ENCODE assay signal across 17 cellular contexts in genomic region chr10:78604286-78604685, GRCh38.
DNase-seq lines count a peak whose midpoint lies in the region; ATAC-seq and TF ChIP-seq lines count a peak whose summit lies in the region.
"Had no signal": no experiment of that assay in that cellular context is flagged by ENCODE, and none has a peak within 500 bp of the region (broad histone marks: within the 10 kb centered on the region; RNA-seq: fewer than 3 reads in every experiment).

No MANE protein-coding gene starts in this region.

- no peak overlapping the region for H3K4me3 ChIP-seq in right atrium auricular region
- no peak overlapping the region for H3K4me3 ChIP-seq in heart right ventricle
- H3K4me3 ChIP-seq in endodermal cell (ENCODE audit: low read length), result no peak overlapping the region
- H3K4me3 ChIP-seq in naive thymus-derived CD4-positive, alpha-beta T cell (ENCODE audit: low read length), result no peak overlapping the region
- H3K4me3 ChIP-seq: A549 had no signal

- intact Hi-C loops in heart right ventricle (cut with DNase I), result no loop called here
- intact Hi-C loops in naive thymus-derived CD4-positive, alpha-beta T cell (cut with micrococcal nuclease), result no loop called here

- WGBS in heart right ventricle, 2 donors, result 87 to 90% methylated on average over 9 of the region's 9 CpGs
- WGBS in endodermal cell (ENCODE audit: insufficient coverage in 1 of 2, insufficient read length in 1 of 2), 2 experiments, result 93% methylated on average over 9 of the region's 9 CpGs

- POLR2A ChIA-PET in naive thymus-derived CD4-positive, alpha-beta T cell (lab: Charles Lee), result no interaction called here

- H3K36me3 ChIP-seq in right atrium auricular region (no peaks in the 10 kb centered on the region), heart right ventricle (no peaks in the 10 kb centered on the region), endodermal cell (ENCODE audit: control insufficient read depth, insufficient read depth, low read length) (no peaks in the 10 kb centered on the region)
- no peaks in the 10 kb centered on the region for H3K36me3 ChIP-seq in naive thymus-derived CD4-positive, alpha-beta T cell (ENCODE audit: control insufficient read depth in 2 of 3, insufficient read depth in 3 of 3, low read length in 3 of 3)

- peaks cover 0 to 7% of the 10 kb centered on the region in 2 donors for H3K9me3 ChIP-seq in right atrium auricular region
- H3K9me3 ChIP-seq in heart right ventricle, result peaks cover 0 to 17% (median 7%) of the 10 kb centered on the region in 11 donors
- peaks cover 9% of the 10 kb centered on the region for H3K9me3 ChIP-seq in endodermal cell (ENCODE audit: control insufficient read depth, low read length)
- no peaks in the 10 kb centered on the region for H3K9me3 ChIP-seq in naive thymus-derived CD4-positive, alpha-beta T cell (ENCODE audit: control insufficient read depth in 2 of 3, low read length in 3 of 3)

- H3K27ac Mint-ChIP-seq in endodermal cell, result no peak overlapping the region
- no peak overlapping the region for H3K27ac Mint-ChIP-seq in naive thymus-derived CD4-positive, alpha-beta T cell
- H3K27ac Mint-ChIP-seq: CD4-positive, alpha-beta memory T cell had no signal

- H3K4me1 Mint-ChIP-seq in endodermal cell, result no peaks in the 10 kb centered on the region
- H3K4me1 Mint-ChIP-seq in naive thymus-derived CD4-positive, alpha-beta T cell, result peaks cover 0 to 2% (median 0%) of the 10 kb centered on the region in 7 donors
- H3K4me1 Mint-ChIP-seq: CD4-positive, alpha-beta memory T cell had no signal

- peaks cover 35% of the 10 kb centered on the region for H3K27me3 Mint-ChIP-seq in endodermal cell (ENCODE audit: insufficient read depth)
- H3K27me3 Mint-ChIP-seq in naive thymus-derived CD4-positive, alpha-beta T cell, result peaks cover 0 to 8% (median 4%) of the 10 kb centered on the region in 5 donors

- DNase-seq in right atrium auricular region (ENCODE audit: low spot score) (peak; percentile 21), heart right ventricle (no peak), endodermal cell (peak; percentile 33), ureter (ENCODE audit: low spot score) (peak; percentile 35), OCI-M1 (lab: John Stamatoyannopoulos, UW) (no peak)
- no peak for DNase-seq in naive thymus-derived CD4-positive, alpha-beta T cell
- DNase-seq in stimulated activated CD4-positive, alpha-beta T cell treated with anti-CD3 and anti-CD28 coated beads, Interleukin-2, amount 100 ng/mL, for 48 hours, result no peak
- DNase-seq: 8988T; ACHN; C1 segment of cervical spinal cord; Calu3; CD4-positive, alpha-beta memory T cell; COR-L47; DND-41; GOT3; HCEC 1CT had no signal

- peaks cover 8% of the 10 kb centered on the region for H3K9me3 Mint-ChIP-seq in endodermal cell
- H3K9me3 Mint-ChIP-seq in naive thymus-derived CD4-positive, alpha-beta T cell, result peaks cover 0 to 13% (median 6%) of the 10 kb centered on the region in 11 donors

- TF ChIP-seq CTCF in right atrium auricular region (IDR thresholded peaks at IDR 0.05) (no peak), heart right ventricle (IDR thresholded peaks at IDR 0.05) (no peak), endodermal cell (conservative IDR thresholded peaks at IDR 0.05) (no peak)

- CTCF ChIA-PET in naive thymus-derived CD4-positive, alpha-beta T cell (lab: Charles Lee), result interaction anchor here (0.7 kb wide), 1 partner anchor 1281 kb away, joined by 3 read pairs; no protein-coding TSS in a partner anchor

- no peak overlapping the region for H3K4me3 Mint-ChIP-seq in endodermal cell
- no peak overlapping the region for H3K4me3 Mint-ChIP-seq in naive thymus-derived CD4-positive, alpha-beta T cell
- H3K4me3 Mint-ChIP-seq: CD4-positive, alpha-beta memory T cell had no signal

- H3K9ac ChIP-seq in endodermal cell (ENCODE audit: extremely low read depth, low read length, poor library complexity, severe bottlenecking), result no peak overlapping the region

- H3K36me3 Mint-ChIP-seq in endodermal cell (ENCODE audit: low read depth), result no peaks in the 10 kb centered on the region
- peaks cover 0 to 4% (median 0%) of the 10 kb centered on the region in 5 donors for H3K36me3 Mint-ChIP-seq in naive thymus-derived CD4-positive, alpha-beta T cell
- H3K36me3 Mint-ChIP-seq: CD4-positive, alpha-beta memory T cell had no signal

- no peak overlapping the region for H3K27ac ChIP-seq in right atrium auricular region
- H3K27ac ChIP-seq in heart right ventricle, result no peak overlapping the region
- H3K27ac ChIP-seq in endodermal cell (ENCODE audit: low read depth, low read length), result no peak overlapping the region
- H3K27ac ChIP-seq in naive thymus-derived CD4-positive, alpha-beta T cell (ENCODE audit: low read depth, low read length), result no peak overlapping the region
- H3K27ac ChIP-seq: A549 had no signal

- H3K4me1 ChIP-seq in right atrium auricular region (no peaks in the 10 kb centered on the region), heart right ventricle (no peaks in the 10 kb centered on the region), endodermal cell (ENCODE audit: control insufficient read depth, insufficient read depth, low read length) (no peaks in the 10 kb centered on the region)
- no peaks in the 10 kb centered on the region for H3K4me1 ChIP-seq in naive thymus-derived CD4-positive, alpha-beta T cell (ENCODE audit: control insufficient read depth in 2 of 2, insufficient read depth in 2 of 2, low read length in 2 of 2)
- H3K4me1 ChIP-seq: A549 had no signal

- ATAC-seq in heart right ventricle, result no peak
- no peak for ATAC-seq in naive thymus-derived CD4-positive, alpha-beta T cell
- ATAC-seq: A549 had no signal

- H3K27me3 ChIP-seq in right atrium auricular region (no peaks in the 10 kb centered on the region), heart right ventricle (no peaks in the 10 kb centered on the region), endodermal cell (ENCODE audit: control insufficient read depth, insufficient read depth, low read length, poor library complexity, severe bottlenecking) (peaks cover 20% of the 10 kb centered on the region)
- H3K27me3 ChIP-seq in naive thymus-derived CD4-positive, alpha-beta T cell (ENCODE audit: control insufficient read depth in 2 of 2, insufficient read depth in 2 of 2, low read length in 2 of 2), result no peaks in the 10 kb centered on the region

Comparison
In these comparisons a context has a peak if more than half of its experiments do, and no peak if none do; other contexts are left out.
1. DNase-seq: peak in right atrium auricular region (single experiment), endodermal cell (single experiment) and ureter (single experiment); none in heart right ventricle (0 of 2), naive thymus-derived CD4-positive, alpha-beta T cell (0 of 9), stimulated activated CD4-positive, alpha-beta T cell treated with anti-CD3 and anti-CD28 coated beads, Interleukin-2, amount 100 ng/mL, for 48 hours (0 of 2) and OCI-M1 (single experiment).